ENCODE assay signal across 19 cellular contexts in the genomic region with DNA sequence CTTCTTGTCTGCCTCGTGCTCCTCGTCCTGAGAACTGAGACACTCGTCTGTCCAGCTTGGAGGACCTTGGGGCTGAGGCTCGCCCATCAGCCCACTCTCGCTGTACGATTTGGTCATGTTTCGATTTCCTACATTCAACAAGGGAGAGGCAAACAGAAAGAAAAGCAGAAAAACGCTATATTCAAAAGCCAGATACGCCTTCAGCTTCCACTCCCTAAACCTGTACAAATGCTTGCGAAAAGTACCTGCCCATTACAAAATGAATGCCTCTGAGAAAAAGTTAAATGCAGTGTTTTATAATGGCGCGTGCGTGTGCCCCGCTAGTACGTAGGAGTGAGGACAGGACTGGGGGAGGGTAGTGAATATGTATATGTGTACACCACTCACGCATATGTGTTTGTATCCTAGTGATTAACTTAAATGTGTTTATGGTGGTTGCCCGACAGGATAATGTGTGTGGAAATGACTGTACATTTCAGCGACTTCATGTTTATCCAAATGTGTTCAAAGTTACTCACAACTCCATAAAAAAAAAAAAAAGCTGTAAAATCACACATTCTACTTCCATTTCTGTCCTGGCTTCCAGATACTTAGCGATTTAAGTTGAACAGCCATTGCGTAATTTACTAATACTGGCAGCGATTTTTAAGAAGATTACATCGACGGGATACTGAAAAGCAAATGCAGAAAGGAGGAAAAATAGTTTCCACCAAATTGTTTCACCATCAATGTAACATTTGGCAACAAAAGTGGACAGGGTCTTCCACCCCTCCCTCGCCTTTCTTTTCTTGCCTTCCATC. TPM values are rescaled to one million over a fixed set of nuclear protein-coding genes. Genes with fewer than 3 reads are reported as not detected.
DNase-seq lines count a peak whose midpoint lies in the region; ATAC-seq and TF ChIP-seq lines count a peak whose summit lies in the region.
"Had no signal": no experiment of that assay in that cellular context is flagged by ENCODE, and none has a peak within 500 bp of the region (broad histone marks: within the 10 kb centered on the region; RNA-seq: fewer than 3 reads in every experiment).

No MANE protein-coding gene starts in this region.

- H3K9me3 ChIP-seq in iPS-18a (ENCODE audit: control insufficient read depth, low read depth, low read length) (no peaks in the 10 kb centered on the region), gastrocnemius medialis (no peaks in the 10 kb centered on the region), ascending aorta (no peaks in the 10 kb centered on the region)
- H3K9me3 ChIP-seq: BE2C, upper lobe of right lung had no signal

- no peaks in the 10 kb centered on the region for H3K9me3 Mint-ChIP-seq in WTC11

- H3K36me3 ChIP-seq in iPS-18a (ENCODE audit: control insufficient read depth, low read depth, low read length): no peaks in the 10 kb centered on the region
- no peaks in the 10 kb centered on the region for H3K36me3 ChIP-seq in gastrocnemius medialis
- H3K36me3 ChIP-seq in ascending aorta: no peaks in the 10 kb centered on the region
- H3K36me3 ChIP-seq: BE2C, SJSA1, upper lobe of right lung had no signal

- H3K4me3 ChIP-seq in iPS-18a (ENCODE audit: low read length) (peak overlapping the region; percentile 1), gastrocnemius medialis (no peak overlapping the region), ascending aorta (no peak overlapping the region)
- H3K4me3 ChIP-seq: PC-9, SJSA1, upper lobe of right lung had no signal

- intact Hi-C loops in gastrocnemius medialis (cut with DNase I; ENCODE audit: low total_unique reads) (no loop called here), ascending aorta (cut with DNase I) (no loop called here)

- DNase-seq in DMS79 treated with DMSO at 0.1 percent for 48 hours (lab: John Stamatoyannopoulos, UW) (peak; percentile 42), DMS79 (lab: John Stamatoyannopoulos, UW) (no peak), COLO668 (lab: John Stamatoyannopoulos, UW; ENCODE audit: unreplicated experiment) (peak; percentile 16), WTC11 (ENCODE audit: low spot score) (no peak), gastrocnemius medialis (no peak), ascending aorta (ENCODE audit: low spot score in 2 of 2) (no peak), GM19240 (ENCODE audit: insufficient read length, low spot score) (no peak)
- DNase-seq: 8988T, BE2C, NCI-H748 treated with DMSO at 0.1 percent for 48 hours, PC-9 had no signal

- H3K27me3 Mint-ChIP-seq in WTC11 (ENCODE audit: low read depth): peaks cover 96% of the 10 kb centered on the region

- ATAC-seq in WTC11 (no peak), gastrocnemius medialis (no peak)
- ATAC-seq: HCT116 had no signal

- CTCF ChIA-PET in WTC11 (lab: Charles Lee): no interaction called here

- POLR2A ChIA-PET in WTC11 (lab: Charles Lee): no interaction called here

- H3K27me3 ChIP-seq in iPS-18a (ENCODE audit: control insufficient read depth, insufficient read depth, low read length) (peaks cover 100% of the 10 kb centered on the region), gastrocnemius medialis (peaks cover 62 to 69% (median 64%) of the 10 kb centered on the region in 3 donors), ascending aorta (peaks cover 6% of the 10 kb centered on the region)

- TF ChIP-seq CTCF in WTC11 (IDR thresholded peaks at IDR 0.05): no peak
- no peak for TF ChIP-seq CTCF in gastrocnemius medialis (IDR thresholded peaks at IDR 0.05 in 4 of 5, conservative IDR thresholded peaks at IDR 0.05 in 1 of 5)
- TF ChIP-seq CTCF in ascending aorta (IDR thresholded peaks at IDR 0.05): no peak

- H3K4me3 Mint-ChIP-seq in WTC11: peak overlapping the region; percentile 77
- H3K4me3 Mint-ChIP-seq: activated T-helper 17 cell treated with anti-CD3 and anti-CD28 coated beads, Interleukin-2, amount 50 U/mL, for 72 hours had no signal

- TF ChIP-seq POLR2A in gastrocnemius medialis (IDR thresholded peaks at IDR 0.05): no peak

- H3K4me1 ChIP-seq in iPS-18a (ENCODE audit: control insufficient read depth, low read depth, low read length): peaks cover 31% of the 10 kb centered on the region
- H3K4me1 ChIP-seq in gastrocnemius medialis: peaks cover 0 to 6% of the 10 kb centered on the region in 2 donors
- H3K4me1 ChIP-seq in ascending aorta: peaks cover 0 to 7% of the 10 kb centered on the region in 2 donors
- H3K4me1 ChIP-seq: BE2C had no signal

- in situ Hi-C loops in gastrocnemius medialis (cut with MboI; ENCODE audit: low sequenced_read_pairs in 4 of 4): no loop called here

- no peak overlapping the region for H3K27ac Mint-ChIP-seq in WTC11
- H3K27ac Mint-ChIP-seq: activated T-helper 17 cell treated with anti-CD3 and anti-CD28 coated beads, Interleukin-2, amount 50 U/mL, for 72 hours had no signal

- H3K27ac ChIP-seq in iPS-18a (ENCODE audit: low read length) (no peak overlapping the region), gastrocnemius medialis (no peak overlapping the region), ascending aorta (no peak overlapping the region)
- H3K27ac ChIP-seq: epithelial cell of prostate, KMS-11, PC-9, SJSA1, upper lobe of right lung had no signal

- H3K4me1 Mint-ChIP-seq in WTC11: peaks cover 53% of the 10 kb centered on the region

- no peaks in the 10 kb centered on the region for H3K36me3 Mint-ChIP-seq in WTC11

- no peak overlapping the region for H3K9ac ChIP-seq in iPS-18a (ENCODE audit: low read length)
- H3K9ac ChIP-seq: KMS-11 had no signal

TF ChIP-seq in WTC11, 78 proteins besides CTCF, POLR2A, EP300 and RAD21:
- TF ChIP-seq JUN (CRISPR knock-in tag; IDR thresholded peaks at IDR 0.05) (no peak), RORB (CRISPR knock-in tag; IDR thresholded peaks at IDR 0.05) (no peak), FOXP1 (CRISPR knock-in tag; IDR thresholded peaks at IDR 0.05; ENCODE audit: borderline replicate concordance) (no peak), NFYB (CRISPR knock-in tag; conservative IDR thresholded peaks at IDR 0.05; ENCODE audit: low read depth) (no peak)
- TF ChIP-seq, protein P1, sequence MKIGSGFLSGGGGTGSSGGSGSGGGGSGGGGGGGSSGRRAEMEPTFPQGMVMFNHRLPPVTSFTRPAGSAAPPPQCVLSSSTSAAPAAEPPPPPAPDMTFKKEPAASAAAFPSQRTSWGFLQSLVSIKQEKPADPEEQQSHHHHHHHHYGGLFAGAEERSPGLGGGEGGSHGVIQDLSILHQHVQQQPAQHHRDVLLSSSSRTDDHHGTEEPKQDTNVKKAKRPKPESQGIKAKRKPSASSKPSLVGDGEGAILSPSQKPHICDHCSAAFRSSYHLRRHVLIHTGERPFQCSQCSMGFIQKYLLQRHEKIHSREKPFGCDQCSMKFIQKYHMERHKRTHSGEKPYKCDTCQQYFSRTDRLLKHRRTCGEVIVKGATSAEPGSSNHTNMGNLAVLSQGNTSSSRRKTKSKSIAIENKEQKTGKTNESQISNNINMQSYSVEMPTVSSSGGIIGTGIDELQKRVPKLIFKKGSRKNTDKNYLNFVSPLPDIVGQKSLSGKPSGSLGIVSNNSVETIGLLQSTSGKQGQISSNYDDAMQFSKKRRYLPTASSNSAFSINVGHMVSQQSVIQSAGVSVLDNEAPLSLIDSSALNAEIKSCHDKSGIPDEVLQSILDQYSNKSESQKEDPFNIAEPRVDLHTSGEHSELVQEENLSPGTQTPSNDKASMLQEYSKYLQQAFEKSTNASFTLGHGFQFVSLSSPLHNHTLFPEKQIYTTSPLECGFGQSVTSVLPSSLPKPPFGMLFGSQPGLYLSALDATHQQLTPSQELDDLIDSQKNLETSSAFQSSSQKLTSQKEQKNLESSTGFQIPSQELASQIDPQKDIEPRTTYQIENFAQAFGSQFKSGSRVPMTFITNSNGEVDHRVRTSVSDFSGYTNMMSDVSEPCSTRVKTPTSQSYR (CRISPR knock-in tag; IDR thresholded peaks at IDR 0.05): no peak
- TF ChIP-seq, protein P2, sequence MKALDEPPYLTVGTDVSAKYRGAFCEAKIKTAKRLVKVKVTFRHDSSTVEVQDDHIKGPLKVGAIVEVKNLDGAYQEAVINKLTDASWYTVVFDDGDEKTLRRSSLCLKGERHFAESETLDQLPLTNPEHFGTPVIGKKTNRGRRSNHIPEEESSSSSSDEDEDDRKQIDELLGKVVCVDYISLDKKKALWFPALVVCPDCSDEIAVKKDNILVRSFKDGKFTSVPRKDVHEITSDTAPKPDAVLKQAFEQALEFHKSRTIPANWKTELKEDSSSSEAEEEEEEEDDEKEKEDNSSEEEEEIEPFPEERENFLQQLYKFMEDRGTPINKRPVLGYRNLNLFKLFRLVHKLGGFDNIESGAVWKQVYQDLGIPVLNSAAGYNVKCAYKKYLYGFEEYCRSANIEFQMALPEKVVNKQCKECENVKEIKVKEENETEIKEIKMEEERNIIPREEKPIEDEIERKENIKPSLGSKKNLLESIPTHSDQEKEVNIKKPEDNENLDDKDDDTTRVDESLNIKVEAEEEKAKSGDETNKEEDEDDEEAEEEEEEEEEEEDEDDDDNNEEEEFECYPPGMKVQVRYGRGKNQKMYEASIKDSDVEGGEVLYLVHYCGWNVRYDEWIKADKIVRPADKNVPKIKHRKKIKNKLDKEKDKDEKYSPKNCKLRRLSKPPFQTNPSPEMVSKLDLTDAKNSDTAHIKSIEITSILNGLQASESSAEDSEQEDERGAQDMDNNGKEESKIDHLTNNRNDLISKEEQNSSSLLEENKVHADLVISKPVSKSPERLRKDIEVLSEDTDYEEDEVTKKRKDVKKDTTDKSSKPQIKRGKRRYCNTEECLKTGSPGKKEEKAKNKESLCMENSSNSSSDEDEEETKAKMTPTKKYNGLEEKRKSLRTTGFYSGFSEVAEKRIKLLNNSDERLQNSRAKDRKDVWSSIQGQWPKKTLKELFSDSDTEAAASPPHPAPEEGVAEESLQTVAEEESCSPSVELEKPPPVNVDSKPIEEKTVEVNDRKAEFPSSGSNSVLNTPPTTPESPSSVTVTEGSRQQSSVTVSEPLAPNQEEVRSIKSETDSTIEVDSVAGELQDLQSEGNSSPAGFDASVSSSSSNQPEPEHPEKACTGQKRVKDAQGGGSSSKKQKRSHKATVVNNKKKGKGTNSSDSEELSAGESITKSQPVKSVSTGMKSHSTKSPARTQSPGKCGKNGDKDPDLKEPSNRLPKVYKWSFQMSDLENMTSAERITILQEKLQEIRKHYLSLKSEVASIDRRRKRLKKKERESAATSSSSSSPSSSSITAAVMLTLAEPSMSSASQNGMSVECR (CRISPR knock-in tag; IDR thresholded peaks at IDR 0.05; ENCODE audit: borderline replicate concordance): no peak

RNA-seq across cellular contexts. Expression of a gene that starts 1.4 kb away (rescaled TPM):
- total RNA-seq in WTC11 (2021) (0.07 to 0.11 TPM (median 0.07 TPM) in 3 replicates), gastrocnemius medialis (not detected), ascending aorta (not detected)
- total RNA-seq: activated T-helper 17 cell treated with anti-CD3 and anti-CD28 coated beads, Interleukin-2, amount 50 U/mL, for 72 hours; liver; PC-9; SJSA1; upper lobe of right lung had no signal

RNA-seq across cellular contexts. Expression of a gene that starts 22.0 kb away (rescaled TPM):
- 0.14 to 0.24 TPM in 2 of 3 replicates, not detected in the other for total RNA-seq in WTC11 (2021)
- under 1 TPM in 1 of 4 donors, not detected in 3; 0.07 TPM for total RNA-seq in gastrocnemius medialis
- not detected for total RNA-seq in ascending aorta
- total RNA-seq: activated T-helper 17 cell treated with anti-CD3 and anti-CD28 coated beads, Interleukin-2, amount 50 U/mL, for 72 hours had no signal

Comparison
In these comparisons a context has a peak if more than half of its experiments do, and no peak if none do; other contexts are left out.
1. DNase-seq: peak in DMS79 treated with DMSO at 0.1 percent for 48 hours (single experiment) and COLO668 (single experiment); none in DMS79 (single experiment), WTC11 (single experiment), gastrocnemius medialis (0 of 2), ascending aorta (0 of 2) and GM19240 (single experiment).